15 cellular contexts compared by ENCODE assay signal in genomic region chr3:185337231-185337816, GRCh38. TPM values are rescaled to one million over a fixed set of nuclear protein-coding genes. Genes with fewer than 3 reads are reported as not detected.
DNase-seq lines count a peak whose midpoint lies in the region; ATAC-seq and TF ChIP-seq lines count a peak whose summit lies in the region.
"Had no signal": no experiment of that assay in that cellular context is flagged by ENCODE, and none has a peak within 500 bp of the region (broad histone marks: within the 10 kb centered on the region; RNA-seq: fewer than 3 reads in every experiment).

No MANE protein-coding gene starts in this region.

- peaks cover 45% of the 10 kb centered on the region for H3K79me2 ChIP-seq in hepatocyte

- no peaks in the 10 kb centered on the region for H3K27me3 ChIP-seq in hepatocyte
- H3K27me3 ChIP-seq: brain microvascular endothelial cell had no signal

- H3K27ac ChIP-seq in hepatocyte: peak overlapping the region; percentile 73
- H3K27ac ChIP-seq: brain microvascular endothelial cell had no signal

- no peaks in the 10 kb centered on the region for H3K9me3 ChIP-seq in hepatocyte (ENCODE audit: low read depth)

- no peaks in the 10 kb centered on the region for H4K20me1 ChIP-seq in hepatocyte (ENCODE audit: insufficient read depth, poor library complexity, severe bottlenecking)

- DNase-seq in NCI-H1092 (lab: John Stamatoyannopoulos, UW): peak; percentile 42
- DNase-seq in NCI-H82 (lab: John Stamatoyannopoulos, UW): peak; percentile 64
- no peak for DNase-seq in hepatocyte (ENCODE audit: low spot score)
- peak; percentile 19 for DNase-seq in putamen (ENCODE audit: low spot score)
- no peak for DNase-seq in stimulated activated CD4-positive, alpha-beta T cell treated with anti-CD3 and anti-CD28 coated beads, Interleukin-15, amount 100 ng/mL, for 24 hours
- DNase-seq in activated effector memory CD4-positive, alpha-beta T cell treated with anti-CD3 and anti-CD28 coated beads, Interleukin-2, amount 50 U/mL, for 16 hours: no peak
- no peak for DNase-seq in activated gamma-delta T cell treated with Interleukin-2 at 50 U/mL for 16 hours
- DNase-seq: activated CD8-positive, alpha-beta memory T cell treated with anti-CD3 and anti-CD28 coated beads, Interleukin-2, amount 50 U/mL, for 4 hours; activated naive CD4-positive, alpha-beta T cell treated with anti-CD3 and anti-CD28 coated beads, Interleukin-2, amount 10 ng/mL, durations not matched to agents 7 days and 5 days; brain microvascular endothelial cell; effector CD4-positive, alpha-beta T cell; HCEC 1CT; NCI-H187 had no signal

- no peak for TF ChIP-seq CTCF in hepatocyte (IDR thresholded peaks at IDR 0.05; ENCODE audit: poor library complexity)

- no peak for ATAC-seq in HG03280 (IDR thresholded peaks at IDR 0.05; ENCODE audit: unreplicated experiment)
- ATAC-seq: WTC11 had no signal

- H2AFZ ChIP-seq in hepatocyte: no peak overlapping the region

- peak overlapping the region; percentile 43 for H3K4me2 ChIP-seq in hepatocyte

- no peaks in the 10 kb centered on the region for H3K36me3 ChIP-seq in hepatocyte (replicated peaks; ENCODE audit: insufficient read depth, low read depth)
- H3K36me3 ChIP-seq: brain microvascular endothelial cell had no signal

- WGBS in hepatocyte (ENCODE audit: low lambda C conversion rate, missing lambda C conversion rate): 68% methylated on average over 5 of the region's 5 CpGs

- no peaks in the 10 kb centered on the region for H3K4me1 ChIP-seq in hepatocyte (ENCODE audit: insufficient read depth)

- H3K9me2 ChIP-seq in hepatocyte (replicated peaks; ENCODE audit: insufficient read depth): no peaks in the 10 kb centered on the region

- no peak overlapping the region for H3K4me3 ChIP-seq in hepatocyte

RNA-seq across cellular contexts. Expression of gene MAP3K13, which starts 25.6 kb away (rescaled TPM):
- total RNA-seq in hepatocyte: 35.4 and 43.8 TPM in 2 replicates
- polyA plus RNA-seq in hepatocyte: 58.8 and 65.3 TPM in 2 replicates

Comparison
In these comparisons a context has a peak if more than half of its experiments do, and no peak if none do; other contexts are left out.
1. DNase-seq: peak in NCI-H1092 (single experiment), NCI-H82 (single experiment) and putamen (single experiment); none in hepatocyte (single experiment), stimulated activated CD4-positive, alpha-beta T cell treated with anti-CD3 and anti-CD28 coated beads, Interleukin-15, amount 100 ng/mL, for 24 hours (single experiment), activated effector memory CD4-positive, alpha-beta T cell treated with anti-CD3 and anti-CD28 coated beads, Interleukin-2, amount 50 U/mL, for 16 hours (single experiment) and activated gamma-delta T cell treated with Interleukin-2 at 50 U/mL for 16 hours (single experiment).